In genomic region chr19:1455336-1456120, GRCh38 we compare ENCODE assay signal across 1 cellular context.
A peak's percentile ranks its signal among the peaks of the same experiment; 100 is the strongest.
TF ChIP-seq lines count a peak whose summit lies in the region.

No MANE protein-coding gene starts in this region.

TF ChIP-seq in K562, 482 proteins besides CTCF, POLR2A, EP300 and RAD21 (continued from another document and continues in another):
- no peak for TF ChIP-seq GMEB1 (CRISPR knock-in tag; IDR thresholded peaks at IDR 0.05)
- TF ChIP-seq VEZF1 (CRISPR knock-in tag; IDR thresholded peaks at IDR 0.05), result peak; percentile 59; the same call in 1 of the 2 replicates
- TF ChIP-seq PHF21A (IDR thresholded peaks at IDR 0.05; ENCODE audit: borderline replicate concordance, low read depth), result no peak
- TF ChIP-seq MBD1 (CRISPR knock-in tag; IDR thresholded peaks at IDR 0.05), result no peak
- TF ChIP-seq MAFK (IDR thresholded peaks at IDR 0.05; ENCODE audit: low read length), result no peak
- TF ChIP-seq MAZ (CRISPR knock-in tag; conservative IDR thresholded peaks at IDR 0.05 in 1 of 2, IDR thresholded peaks at IDR 0.05 in 1 of 2), result peak; percentile 29 to 40; a peak in 2 of 4 replicates
- TF ChIP-seq L3MBTL2 (IDR thresholded peaks at IDR 0.05), result peak; percentile 87
- TF ChIP-seq ETV5 (CRISPR knock-in tag; IDR thresholded peaks at IDR 0.05; ENCODE audit: low read depth), result 0 out of 2 replicates have a peak, but pooled peaks have one; percentile 48
- TF ChIP-seq PHB2 (IDR thresholded peaks at IDR 0.05; ENCODE audit: low read depth), result no peak
- no peak for TF ChIP-seq ZNF584 (CRISPR knock-in tag; IDR thresholded peaks at IDR 0.05; ENCODE audit: low read depth)
- peak; percentile 73 for TF ChIP-seq POLR2B (IDR thresholded peaks at IDR 0.05; ENCODE audit: low read depth, partially characterized antibody)
- no peak for TF ChIP-seq FOXA1 (IDR thresholded peaks at IDR 0.05; ENCODE audit: borderline replicate concordance)
- TF ChIP-seq RB1 (IDR thresholded peaks at IDR 0.05; ENCODE audit: low read depth), result peak; percentile 47; the same call in 1 of the 2 replicates
- no peak for TF ChIP-seq CBX8 (IDR thresholded peaks at IDR 0.05; ENCODE audit: borderline replicate concordance, extremely low read depth, low read depth, low read length, poor library complexity, severe bottlenecking)
- no peak for TF ChIP-seq MLX (CRISPR knock-in tag; conservative IDR thresholded peaks at IDR 0.05)
- no peak for TF ChIP-seq NFRKB (IDR thresholded peaks at IDR 0.05; ENCODE audit: low read depth)
- TF ChIP-seq ZNF512 (tag; IDR thresholded peaks at IDR 0.05), result no peak
- no peak for TF ChIP-seq SETDB1 (IDR thresholded peaks at IDR 0.05; ENCODE audit: low read length)
- TF ChIP-seq FOXO4 (CRISPR knock-in tag; IDR thresholded peaks at IDR 0.05), result no peak
- no peak for TF ChIP-seq CBX1 (IDR thresholded peaks at IDR 0.05; ENCODE audit: low read depth)
- no peak for TF ChIP-seq CGGBP1 (CRISPR knock-in tag; IDR thresholded peaks at IDR 0.05)
- no peak for TF ChIP-seq BCOR (IDR thresholded peaks at IDR 0.05)
- TF ChIP-seq ZNF24 (IDR thresholded peaks at IDR 0.05), result no peak
- TF ChIP-seq FOXP1 (CRISPR knock-in tag; IDR thresholded peaks at IDR 0.05), result no peak
- no peak for TF ChIP-seq HINFP (tag; conservative IDR thresholded peaks at IDR 0.05; ENCODE audit: low read depth)
- peak; percentile 33; the same call in 1 of the 2 replicates for TF ChIP-seq TOE1 (IDR thresholded peaks at IDR 0.05; ENCODE audit: borderline replicate concordance)
- no peak for TF ChIP-seq TOE1 (CRISPR knock-in tag; IDR thresholded peaks at IDR 0.05; ENCODE audit: borderline replicate concordance, low read depth)
- 0 out of 2 replicates have a peak, but pooled peaks have one; percentile 22 for TF ChIP-seq KAT7 (CRISPR knock-in tag; IDR thresholded peaks at IDR 0.05; ENCODE audit: borderline replicate concordance)
- TF ChIP-seq OTX1 (CRISPR knock-in tag; IDR thresholded peaks at IDR 0.05), result peak; percentile 65; the same call in 1 of the 2 replicates
- TF ChIP-seq ZNF436 (CRISPR knock-in tag; IDR thresholded peaks at IDR 0.05), result no peak
- TF ChIP-seq MITF (IDR thresholded peaks at IDR 0.05), result no peak
- peak; percentile 31 for TF ChIP-seq CCNT2 (IDR thresholded peaks at IDR 0.05; ENCODE audit: borderline replicate concordance, extremely low read depth, insufficient read length, low read depth, low read length)
- TF ChIP-seq RBBP5 (IDR thresholded peaks at IDR 0.05; ENCODE audit: borderline replicate concordance, insufficient read depth, low read length, poor library complexity, severe bottlenecking), result no peak
- no peak for TF ChIP-seq ZBTB12 (CRISPR knock-in tag; IDR thresholded peaks at IDR 0.05)
- no peak for TF ChIP-seq MLLT1 (IDR thresholded peaks at IDR 0.05)
- peak; percentile 51; the same call in 1 of the 2 replicates for TF ChIP-seq TFAP4 (CRISPR knock-in tag; IDR thresholded peaks at IDR 0.05; ENCODE audit: borderline replicate concordance)
- no peak for TF ChIP-seq E2F3 (CRISPR knock-in tag; IDR thresholded peaks at IDR 0.05)
- no peak for TF ChIP-seq SMAD2 (IDR thresholded peaks at IDR 0.05; ENCODE audit: low read depth, low read length)
- no peak for TF ChIP-seq ZNF239 (CRISPR knock-in tag; IDR thresholded peaks at IDR 0.05)
- TF ChIP-seq CCAR2 (IDR thresholded peaks at IDR 0.05; ENCODE audit: low read depth, low read length), result no peak
- no peak for TF ChIP-seq NFIX (CRISPR knock-in tag; IDR thresholded peaks at IDR 0.05; ENCODE audit: low read depth)
- TF ChIP-seq BCL6 (CRISPR knock-in tag; IDR thresholded peaks at IDR 0.05), result no peak
- peak; percentile 37; the same call in 1 of the 2 replicates for TF ChIP-seq MAX (CRISPR knock-in tag; IDR thresholded peaks at IDR 0.05)
- TF ChIP-seq PTBP1 (IDR thresholded peaks at IDR 0.05; ENCODE audit: low read depth, low read length), result peak; percentile 69; the same call in 1 of the 2 replicates
- no peak for TF ChIP-seq ZNF76 (CRISPR knock-in tag; IDR thresholded peaks at IDR 0.05; ENCODE audit: borderline replicate concordance)
- no peak for TF ChIP-seq ARHGAP35 (IDR thresholded peaks at IDR 0.05; ENCODE audit: partially characterized antibody)
- no peak for TF ChIP-seq ZBTB8A (IDR thresholded peaks at IDR 0.05; ENCODE audit: partially characterized antibody)
- no peak for TF ChIP-seq HLTF (IDR thresholded peaks at IDR 0.05)
- no peak for TF ChIP-seq CHCHD3 (CRISPR knock-in tag; IDR thresholded peaks at IDR 0.05)
- TF ChIP-seq MXD1 (CRISPR knock-in tag; IDR thresholded peaks at IDR 0.05; ENCODE audit: borderline replicate concordance, poor library complexity, severe bottlenecking), result no peak
- no peak for TF ChIP-seq ZNF146 (CRISPR knock-in tag; IDR thresholded peaks at IDR 0.05; ENCODE audit: unreplicated experiment)
- no peak for TF ChIP-seq KLF1 (tag; IDR thresholded peaks at IDR 0.05)
